8 cellular contexts compared by ENCODE assay signal in genomic region chr1:156126043-156126700, GRCh38. TPM values are rescaled to one million over a fixed set of nuclear protein-coding genes. Genes with fewer than 3 reads are reported as not detected.
DNase-seq lines count a peak whose midpoint lies in the region; ATAC-seq and TF ChIP-seq lines count a peak whose summit lies in the region.

No MANE protein-coding gene starts in this region.

- 10 to 12% methylated on average over 11 of the region's 11 CpGs for WGBS in tibial nerve, 2 donors

- no peaks in the 10 kb centered on the region for H3K27me3 ChIP-seq in tibial nerve

- intact Hi-C loops in activated B cell treated with CpG ODN at 0.5 μM for 24 hours (cut with micrococcal nuclease), result no loop called here

- H3K27ac ChIP-seq in tibial nerve, result peak overlapping the region; percentile 94 to 98 (median 96)

- POLR2A ChIA-PET in activated B cell treated with CpG ODN at 0.5 μM for 24 hours (lab: Charles Lee), result interaction anchor here (0.6 to 7.2 kb wide), 9 partner anchors 9 to 87 kb away, joined by 3 to 154 read pairs (median 6); partner anchors contain the start of genes LMNA and PMF1

- peak overlapping the region in 2 of 4 donors; percentile 18 to 23 for H3K4me3 ChIP-seq in tibial nerve

- H3K27ac Mint-ChIP-seq in activated B cell treated with CpG ODN at 0.5 μM for 24 hours (peak overlapping the region; percentile 44), mesothelial cell of epicardium (peak overlapping the region; percentile 100)

- peaks cover 24 to 100% (median 93%) of the 10 kb centered on the region in 4 donors for H3K4me1 ChIP-seq in tibial nerve

- DNase-seq in C1 segment of cervical spinal cord (lab: John Stamatoyannopoulos, UW) (peak in 8 of 14 donors; percentile 28 to 88 (median 47)), NCI-H1694 (lab: John Stamatoyannopoulos, UW) (peak; percentile 64), activated B cell treated with CpG ODN at 0.5 μM for 24 hours (peak; percentile 61), mesothelial cell of epicardium (ENCODE audit: low spot score in 2 of 2, unreplicated experiment in 2 of 2) (peak in 1 of 2 experiments; percentile 78), tibial nerve (ENCODE audit: low spot score in 2 of 2) (peak; percentile 78 to 81), cerebellum (ENCODE audit: low spot score) (no peak)
- DNase-seq in effector CD8-positive, alpha-beta T cell (lab: John Stamatoyannopoulos, UW), result peak; percentile 38

- CTCF ChIA-PET in activated B cell treated with CpG ODN at 0.5 μM for 24 hours (lab: Charles Lee), result interaction anchor here (1.2 to 12.0 kb wide), 2 partner anchors 31 to 99 kb away, joined by 3 to 422 read pairs; no protein-coding TSS in a partner anchor

- TF ChIP-seq CTCF in activated B cell treated with CpG ODN at 0.5 μM for 24 hours (IDR thresholded peaks at IDR 0.05) (no peak), mesothelial cell of epicardium (IDR thresholded peaks at IDR 0.05; ENCODE audit: unreplicated experiment) (no peak), tibial nerve (IDR thresholded peaks at IDR 0.05) (peak in 3 of 5 experiments; percentile 10 to 42 (median 31))

- H3K4me1 Mint-ChIP-seq in activated B cell treated with CpG ODN at 0.5 μM for 24 hours (peaks cover 44% of the 10 kb centered on the region), mesothelial cell of epicardium (peaks cover 75% of the 10 kb centered on the region)

- H3K9me3 ChIP-seq in tibial nerve, result no peaks in the 10 kb centered on the region

- peaks cover 0 to 8% (median 0%) of the 10 kb centered on the region in 3 donors for H3K36me3 ChIP-seq in tibial nerve

- H3K27me3 Mint-ChIP-seq in activated B cell treated with CpG ODN at 0.5 μM for 24 hours (peaks cover 4% of the 10 kb centered on the region), mesothelial cell of epicardium (ENCODE audit: low read depth) (no peaks in the 10 kb centered on the region)

- no peak for TF ChIP-seq POLR2A in tibial nerve (IDR thresholded peaks at IDR 0.05)

- peak in 1 of 2 donors; percentile 88 for TF ChIP-seq EP300 in tibial nerve (IDR thresholded peaks at IDR 0.05)

- no peaks in the 10 kb centered on the region for H3K36me3 Mint-ChIP-seq in activated B cell treated with CpG ODN at 0.5 μM for 24 hours (ENCODE audit: low read depth)
- no peaks in the 10 kb centered on the region for H3K36me3 Mint-ChIP-seq in mesothelial cell of epicardium

- ATAC-seq in GM19468 (IDR thresholded peaks at IDR 0.05; ENCODE audit: extremely low read depth, unreplicated experiment), result peak; percentile 19
- peak; percentile 33 for ATAC-seq in activated B cell treated with CpG ODN at 0.5 μM for 24 hours (ENCODE audit: low read depth)

- H3K4me3 Mint-ChIP-seq in activated B cell treated with CpG ODN at 0.5 μM for 24 hours, result peak overlapping the region; percentile 7
- H3K4me3 Mint-ChIP-seq in mesothelial cell of epicardium, result peak overlapping the region; percentile 45

- no peaks in the 10 kb centered on the region for H3K9me3 Mint-ChIP-seq in activated B cell treated with CpG ODN at 0.5 μM for 24 hours
- no peaks in the 10 kb centered on the region for H3K9me3 Mint-ChIP-seq in mesothelial cell of epicardium

RNA-seq across cellular contexts. Expression of gene LMNA, which starts 11.7 kb away (rescaled TPM):
- total RNA-seq in activated B cell treated with CpG ODN at 0.5 μM for 24 hours (40.4 and 47.5 TPM in 2 replicates), mesothelial cell of epicardium (91.7 to 96.9 TPM (median 92.4 TPM) in 3 replicates), tibial nerve (100 to 1,000 TPM; 371 to 501 (median 419) TPM), cerebellum (26.9 TPM)

RNA-seq across cellular contexts. Expression of gene SEMA4A, which starts 27.2 kb away (rescaled TPM):
- total RNA-seq in activated B cell treated with CpG ODN at 0.5 μM for 24 hours (7.0 and 7.4 TPM in 2 replicates), mesothelial cell of epicardium (18.7 to 21.0 TPM (median 19.8 TPM) in 3 replicates), tibial nerve (1 to 10 TPM; 1.8 to 4.6 (median 3.5) TPM), cerebellum (12.3 TPM)

RNA-seq across cellular contexts. Expression of gene MEX3A, which starts 43.9 kb away (rescaled TPM):
- 0.39 and 0.47 TPM in 2 replicates for total RNA-seq in activated B cell treated with CpG ODN at 0.5 μM for 24 hours
- total RNA-seq in mesothelial cell of epicardium, result 107 to 112 TPM (median 112 TPM) in 3 replicates
- 1 to 10 TPM in 1 of 4 donors, under 1 TPM in 3; under 0.01 to 1.2 (median 0.43) TPM for total RNA-seq in tibial nerve
- total RNA-seq in cerebellum, result 49.8 TPM

Comparison
In these comparisons a context has a peak if more than half of its experiments do, and no peak if none do; other contexts are left out.
1. CTCF ChIP-seq: peak in tibial nerve (3 of 5); none in activated B cell treated with CpG ODN at 0.5 μM for 24 hours (single experiment) and mesothelial cell of epicardium (single experiment).
2. RNA of gene MEX3A, which starts 43.9 kb away (total RNA-seq): 107 to 112 TPM in mesothelial cell of epicardium and 49.8 TPM in cerebellum (single experiment); 0.39 to 0.47 TPM in activated B cell treated with CpG ODN at 0.5 μM for 24 hours and under 0.01 to 1.2 TPM in tibial nerve; every median in the first group is over 10 times any median in the second.